Comparison of ENCODE assay signal across 8 cellular contexts in genomic region chr13:106083620-106084350, GRCh38.
DNase-seq lines count a peak whose midpoint lies in the region; ATAC-seq and TF ChIP-seq lines count a peak whose summit lies in the region.

No MANE protein-coding gene starts in this region.

- intact Hi-C loops in activated CD4-positive, alpha-beta T cell treated with anti-CD3 and anti-CD28 coated beads for 36 hours (cut with DNase I, micrococcal nuclease): loop anchor here in 1 of 2 experiments (1.0 to 5.0 kb wide), 2 partner anchors 453 to 539 kb away; no protein-coding TSS in a partner anchor

- H3K27ac Mint-ChIP-seq in activated CD4-positive, alpha-beta T cell treated with anti-CD3 and anti-CD28 coated beads for 36 hours: no peak overlapping the region
- H3K27ac Mint-ChIP-seq in WTC11: no peak overlapping the region

- peak; percentile 33 for DNase-seq in activated CD4-positive, alpha-beta T cell treated with anti-CD3 and anti-CD28 coated beads for 36 hours
- DNase-seq in activated CD4-positive, alpha-beta T cell treated with anti-CD3 and anti-CD28 coated beads for 4 hours: no peak
- peak; percentile 54 for DNase-seq in WTC11 (ENCODE audit: low spot score)
- peak; percentile 67 for DNase-seq in iris pigment epithelial cell (ENCODE audit: low read depth)
- no peak for DNase-seq in NCI-H2029 (lab: John Stamatoyannopoulos, UW)
- no peak for DNase-seq in SIG-M5 (lab: John Stamatoyannopoulos, UW)
- DNase-seq in NOMO-1 (lab: John Stamatoyannopoulos, UW; ENCODE audit: unreplicated experiment in 2 of 2): no peak

- peak; percentile 51 for ATAC-seq in activated CD4-positive, alpha-beta T cell treated with anti-CD3 and anti-CD28 coated beads for 36 hours
- peak; percentile 71 for ATAC-seq in HG02981 (IDR thresholded peaks at IDR 0.05; ENCODE audit: unreplicated experiment)
- peak; percentile 91 for ATAC-seq in WTC11

- no peak overlapping the region for H3K4me3 Mint-ChIP-seq in activated CD4-positive, alpha-beta T cell treated with anti-CD3 and anti-CD28 coated beads for 36 hours
- H3K4me3 Mint-ChIP-seq in WTC11: no peak overlapping the region

- CTCF ChIA-PET in activated CD4-positive, alpha-beta T cell treated with anti-CD3 and anti-CD28 coated beads for 36 hours (lab: Charles Lee): no interaction called here
- CTCF ChIA-PET in WTC11 (lab: Charles Lee): interaction anchor here (0.9 kb wide), 1 partner anchor 447 kb away, joined by 3 read pairs; no protein-coding TSS in a partner anchor

- H3K4me1 Mint-ChIP-seq in activated CD4-positive, alpha-beta T cell treated with anti-CD3 and anti-CD28 coated beads for 36 hours: no peaks in the 10 kb centered on the region
- peaks cover 23% of the 10 kb centered on the region for H3K4me1 Mint-ChIP-seq in WTC11

- peaks cover 3% of the 10 kb centered on the region for H3K27me3 Mint-ChIP-seq in activated CD4-positive, alpha-beta T cell treated with anti-CD3 and anti-CD28 coated beads for 36 hours
- no peaks in the 10 kb centered on the region for H3K27me3 Mint-ChIP-seq in WTC11 (ENCODE audit: low read depth)

- POLR2A ChIA-PET in activated CD4-positive, alpha-beta T cell treated with anti-CD3 and anti-CD28 coated beads for 36 hours (lab: Charles Lee): no interaction called here
- POLR2A ChIA-PET in WTC11 (lab: Charles Lee): no interaction called here

- H3K36me3 Mint-ChIP-seq in activated CD4-positive, alpha-beta T cell treated with anti-CD3 and anti-CD28 coated beads for 36 hours (ENCODE audit: low read depth): no peaks in the 10 kb centered on the region
- peaks cover 10% of the 10 kb centered on the region for H3K36me3 Mint-ChIP-seq in WTC11

- H3K9me3 Mint-ChIP-seq in activated CD4-positive, alpha-beta T cell treated with anti-CD3 and anti-CD28 coated beads for 36 hours (ENCODE audit: low read depth): no peaks in the 10 kb centered on the region
- H3K9me3 Mint-ChIP-seq in WTC11: peaks cover 10% of the 10 kb centered on the region

- peak; percentile 38; the same call in 1 of the 2 replicates for TF ChIP-seq CTCF in WTC11 (IDR thresholded peaks at IDR 0.05)

TF ChIP-seq in WTC11, 78 proteins besides CTCF, POLR2A, EP300 and RAD21:
- no peak for TF ChIP-seq FOXK1 (CRISPR knock-in tag; IDR thresholded peaks at IDR 0.05)
- TF ChIP-seq NFYB (CRISPR knock-in tag; conservative IDR thresholded peaks at IDR 0.05; ENCODE audit: low read depth): no peak
- TF ChIP-seq, protein P1, sequence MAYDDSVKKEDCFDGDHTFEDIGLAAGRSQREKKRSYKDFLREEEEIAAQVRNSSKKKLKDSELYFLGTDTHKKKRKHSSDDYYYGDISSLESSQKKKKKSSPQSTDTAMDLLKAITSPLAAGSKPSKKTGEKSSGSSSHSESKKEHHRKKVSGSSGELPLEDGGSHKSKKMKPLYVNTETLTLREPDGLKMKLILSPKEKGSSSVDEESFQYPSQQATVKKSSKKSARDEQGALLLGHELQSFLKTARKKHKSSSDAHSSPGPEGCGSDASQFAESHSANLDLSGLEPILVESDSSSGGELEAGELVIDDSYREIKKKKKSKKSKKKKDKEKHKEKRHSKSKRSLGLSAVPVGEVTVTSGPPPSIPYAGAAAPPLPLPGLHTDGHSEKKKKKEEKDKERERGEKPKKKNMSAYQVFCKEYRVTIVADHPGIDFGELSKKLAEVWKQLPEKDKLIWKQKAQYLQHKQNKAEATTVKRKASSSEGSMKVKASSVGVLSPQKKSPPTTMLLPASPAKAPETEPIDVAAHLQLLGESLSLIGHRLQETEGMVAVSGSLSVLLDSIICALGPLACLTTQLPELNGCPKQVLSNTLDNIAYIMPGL (CRISPR knock-in tag; IDR thresholded peaks at IDR 0.05): no peak
- TF ChIP-seq SMAD3 (CRISPR knock-in tag; IDR thresholded peaks at IDR 0.05; ENCODE audit: borderline replicate concordance): no peak
- TF ChIP-seq ATF6 (CRISPR knock-in tag; IDR thresholded peaks at IDR 0.05): no peak
- TF ChIP-seq SOX15 (CRISPR knock-in tag; IDR thresholded peaks at IDR 0.05): no peak
- no peak for TF ChIP-seq TEAD4 (CRISPR knock-in tag; IDR thresholded peaks at IDR 0.05)
- TF ChIP-seq CREB1 (CRISPR knock-in tag; IDR thresholded peaks at IDR 0.05): no peak
- TF ChIP-seq ESRRA (CRISPR knock-in tag; IDR thresholded peaks at IDR 0.05; ENCODE audit: borderline replicate concordance): no peak
- TF ChIP-seq, protein P2, sequence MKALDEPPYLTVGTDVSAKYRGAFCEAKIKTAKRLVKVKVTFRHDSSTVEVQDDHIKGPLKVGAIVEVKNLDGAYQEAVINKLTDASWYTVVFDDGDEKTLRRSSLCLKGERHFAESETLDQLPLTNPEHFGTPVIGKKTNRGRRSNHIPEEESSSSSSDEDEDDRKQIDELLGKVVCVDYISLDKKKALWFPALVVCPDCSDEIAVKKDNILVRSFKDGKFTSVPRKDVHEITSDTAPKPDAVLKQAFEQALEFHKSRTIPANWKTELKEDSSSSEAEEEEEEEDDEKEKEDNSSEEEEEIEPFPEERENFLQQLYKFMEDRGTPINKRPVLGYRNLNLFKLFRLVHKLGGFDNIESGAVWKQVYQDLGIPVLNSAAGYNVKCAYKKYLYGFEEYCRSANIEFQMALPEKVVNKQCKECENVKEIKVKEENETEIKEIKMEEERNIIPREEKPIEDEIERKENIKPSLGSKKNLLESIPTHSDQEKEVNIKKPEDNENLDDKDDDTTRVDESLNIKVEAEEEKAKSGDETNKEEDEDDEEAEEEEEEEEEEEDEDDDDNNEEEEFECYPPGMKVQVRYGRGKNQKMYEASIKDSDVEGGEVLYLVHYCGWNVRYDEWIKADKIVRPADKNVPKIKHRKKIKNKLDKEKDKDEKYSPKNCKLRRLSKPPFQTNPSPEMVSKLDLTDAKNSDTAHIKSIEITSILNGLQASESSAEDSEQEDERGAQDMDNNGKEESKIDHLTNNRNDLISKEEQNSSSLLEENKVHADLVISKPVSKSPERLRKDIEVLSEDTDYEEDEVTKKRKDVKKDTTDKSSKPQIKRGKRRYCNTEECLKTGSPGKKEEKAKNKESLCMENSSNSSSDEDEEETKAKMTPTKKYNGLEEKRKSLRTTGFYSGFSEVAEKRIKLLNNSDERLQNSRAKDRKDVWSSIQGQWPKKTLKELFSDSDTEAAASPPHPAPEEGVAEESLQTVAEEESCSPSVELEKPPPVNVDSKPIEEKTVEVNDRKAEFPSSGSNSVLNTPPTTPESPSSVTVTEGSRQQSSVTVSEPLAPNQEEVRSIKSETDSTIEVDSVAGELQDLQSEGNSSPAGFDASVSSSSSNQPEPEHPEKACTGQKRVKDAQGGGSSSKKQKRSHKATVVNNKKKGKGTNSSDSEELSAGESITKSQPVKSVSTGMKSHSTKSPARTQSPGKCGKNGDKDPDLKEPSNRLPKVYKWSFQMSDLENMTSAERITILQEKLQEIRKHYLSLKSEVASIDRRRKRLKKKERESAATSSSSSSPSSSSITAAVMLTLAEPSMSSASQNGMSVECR (CRISPR knock-in tag; IDR thresholded peaks at IDR 0.05; ENCODE audit: borderline replicate concordance): no peak
- TF ChIP-seq ZNF219 (CRISPR knock-in tag; IDR thresholded peaks at IDR 0.05; ENCODE audit: borderline replicate concordance): no peak
- no peak for TF ChIP-seq ATF3 (CRISPR knock-in tag; conservative IDR thresholded peaks at IDR 0.05)
- no peak for TF ChIP-seq ERG (CRISPR knock-in tag; IDR thresholded peaks at IDR 0.05)
- no peak for TF ChIP-seq NFE2L1 (CRISPR knock-in tag; IDR thresholded peaks at IDR 0.05)

Comparison
In these comparisons a context has a peak if more than half of its experiments do, and no peak if none do; other contexts are left out.
1. DNase-seq: peak in activated CD4-positive, alpha-beta T cell treated with anti-CD3 and anti-CD28 coated beads for 36 hours (single experiment), WTC11 (single experiment) and iris pigment epithelial cell (single experiment); none in activated CD4-positive, alpha-beta T cell treated with anti-CD3 and anti-CD28 coated beads for 4 hours (0 of 2), NCI-H2029 (single experiment), SIG-M5 (single experiment) and NOMO-1 (0 of 2).
2. Peak in every context shown above with its lines, with median percentiles within 50 percentile points of each other: ATAC-seq.